ENCODE assay signal across 8 cellular contexts in the genomic region with DNA sequence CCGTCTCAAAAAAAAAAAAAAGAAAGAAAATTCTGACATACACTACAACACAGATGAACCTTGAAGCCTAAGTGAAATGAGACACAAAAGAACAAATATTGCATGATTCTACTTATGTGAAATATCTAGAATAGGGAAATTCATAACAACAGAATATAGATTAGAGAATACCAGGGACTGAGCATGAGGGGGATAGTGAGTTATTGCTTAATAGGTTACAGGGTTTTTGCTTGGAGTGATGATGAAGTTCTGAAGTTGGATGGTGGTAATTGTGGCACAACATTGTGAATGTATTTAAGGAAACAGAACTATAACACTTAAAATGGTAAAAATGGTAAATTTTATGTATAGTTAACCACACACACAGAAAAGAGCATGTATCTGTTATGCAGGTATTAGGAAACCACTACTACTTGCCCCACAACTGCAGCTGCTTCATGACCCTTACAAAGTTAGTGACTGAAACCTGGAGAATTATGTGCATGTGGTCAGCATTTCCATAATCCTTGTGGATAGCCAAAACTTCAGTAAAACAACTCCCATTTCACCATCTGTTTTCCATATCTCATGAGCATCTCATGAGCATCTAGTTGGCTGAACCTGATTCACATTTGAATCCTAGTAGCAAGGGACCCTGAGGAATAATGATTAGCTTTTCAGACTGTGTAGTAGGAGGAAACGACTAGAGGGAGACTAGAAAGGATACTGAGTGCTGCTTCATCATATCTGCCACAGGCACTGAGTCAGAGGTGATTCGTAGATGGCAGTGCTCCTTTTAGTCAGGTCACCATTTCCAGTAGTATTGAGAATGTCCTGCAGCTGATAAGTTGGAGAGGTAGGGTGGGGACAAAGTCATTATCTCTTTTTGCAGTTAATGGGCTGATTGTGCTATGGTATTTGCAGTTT. TPM values are rescaled to one million over a fixed set of nuclear protein-coding genes. Genes with fewer than 3 reads are reported as not detected.
DNase-seq lines count a peak whose midpoint lies in the region; ATAC-seq and TF ChIP-seq lines count a peak whose summit lies in the region.

No MANE protein-coding gene starts in this region.

- DNase-seq in activated CD8-positive, alpha-beta memory T cell treated with anti-CD3 and anti-CD28 coated beads, Interleukin-2, amount 50 U/mL, for 24 hours (ENCODE audit: extremely low read depth), result peak; percentile 3
- DNase-seq in activated CD8-positive, alpha-beta memory T cell treated with anti-CD3 and anti-CD28 coated beads, Interleukin-2, amount 50 U/mL, for 48 hours, result no peak
- DNase-seq in PC-9, result peak in 1 of 2 experiments; percentile 43
- peak; percentile 75 to 91 for DNase-seq in erythroblast (lab: John Stamatoyannopoulos, UW)
- DNase-seq in stimulated activated CD4-positive, alpha-beta T cell treated with anti-CD3 and anti-CD28 coated beads, TNF-alpha, amount 100 ng/mL, for 48 hours (ENCODE audit: low read depth in 3 of 3), result peak in 2 of 3 donors; percentile 21 to 28
- DNase-seq in NCI-H510A treated with DMSO at 0.1 percent for 48 hours (lab: John Stamatoyannopoulos, UW), result no peak
- no peak for DNase-seq in cortex of kidney (lab: John Stamatoyannopoulos, UW)

- H4K20me1 ChIP-seq in PC-9 (ENCODE audit: insufficient read depth), result no peaks in the 10 kb centered on the region

- no peak overlapping the region for H2AFZ ChIP-seq in PC-9

- no TSS peak for BruUV-seq in PC-9 (replicated peaks; lab: Mats Ljungman, UMichigan)

- H3K36me3 ChIP-seq in PC-9 (ENCODE audit: low read depth), result no peaks in the 10 kb centered on the region

- no peaks in the 10 kb centered on the region for H3K9me2 ChIP-seq in PC-9 (ENCODE audit: insufficient read depth)

- POLR2A ChIA-PET in PC-9 (lab: Charles Lee; ENCODE audit: unreplicated experiment), result interaction anchor here (0.5 kb wide), 1 partner anchor 93 kb away, joined by 5 read pairs; no protein-coding TSS in a partner anchor

- no peak overlapping the region for H3K4me3 ChIP-seq in PC-9

- H3K4me1 ChIP-seq in PC-9 (replicated peaks; ENCODE audit: insufficient read depth), result peaks cover 36% of the 10 kb centered on the region

- peak overlapping the region; percentile 64 for H3K27ac ChIP-seq in PC-9

- H3F3A ChIP-seq in PC-9 (ENCODE audit: insufficient read depth, low read depth), result peaks cover 34% of the 10 kb centered on the region

- H3K27me3 ChIP-seq in PC-9 (ENCODE audit: insufficient read depth, low read depth), result no peaks in the 10 kb centered on the region

- H3K79me2 ChIP-seq in PC-9 (ENCODE audit: low read depth), result peaks cover 60% of the 10 kb centered on the region

- H3K4me2 ChIP-seq in PC-9, result peak overlapping the region; percentile 24

- H3K9me3 ChIP-seq in PC-9 (ENCODE audit: insufficient read depth, low read depth), result 0 out of 2 replicates have a peak, but pooled peaks cover 4% of the 10 kb centered on the region

- CTCF ChIA-PET in PC-9 (lab: Charles Lee), result interaction anchor here (1.0 kb wide), 1 partner anchor 17 kb away, joined by 4 read pairs; no protein-coding TSS in a partner anchor

- no peak for TF ChIP-seq CTCF in PC-9 (conservative IDR thresholded peaks at IDR 0.05)

- intact Hi-C loops in PC-9 (cut with micrococcal nuclease; ENCODE audit: unreplicated experiment), result no loop called here

- no peak for TF ChIP-seq POLR2A in erythroblast (IDR thresholded peaks at IDR 0.05; ENCODE audit: low read length)

- ATAC-seq in GM21786 (IDR thresholded peaks at IDR 0.05; ENCODE audit: unreplicated experiment), result no peak

RNA-seq across cellular contexts. Expression of a gene that starts 26.3 kb away (rescaled TPM):
- total RNA-seq in PC-9 (2021), result 27.6 and 31.1 TPM in 2 replicates

Comparison
In these comparisons a context has a peak if more than half of its experiments do, and no peak if none do; other contexts are left out.
1. DNase-seq: peak in activated CD8-positive, alpha-beta memory T cell treated with anti-CD3 and anti-CD28 coated beads, Interleukin-2, amount 50 U/mL, for 24 hours (single experiment), erythroblast (2 of 2) and stimulated activated CD4-positive, alpha-beta T cell treated with anti-CD3 and anti-CD28 coated beads, TNF-alpha, amount 100 ng/mL, for 48 hours (2 of 3); none in activated CD8-positive, alpha-beta memory T cell treated with anti-CD3 and anti-CD28 coated beads, Interleukin-2, amount 50 U/mL, for 48 hours (single experiment), NCI-H510A treated with DMSO at 0.1 percent for 48 hours (single experiment) and cortex of kidney (single experiment).